In genomic region chr18:31675404-31675803, GRCh38 we compare ENCODE assay signal across 2 cellular contexts.
TF ChIP-seq lines count a peak whose summit lies in the region.

No MANE protein-coding gene starts in this region.

TF ChIP-seq in HEK293, 187 proteins besides CTCF, POLR2A, EP300 and RAD21:
- no peak for TF ChIP-seq ZSCAN5A (tag by site-specific recombination; IDR thresholded peaks at IDR 0.05)
- 0 out of 2 replicates have a peak, but pooled peaks have one; percentile 14 for TF ChIP-seq PRDM6 (tag by site-specific recombination; IDR thresholded peaks at IDR 0.05)

TF ChIP-seq in WTC11, 78 proteins besides CTCF, POLR2A, EP300 and RAD21 (continued from another document):
- no peak for TF ChIP-seq E2F5 (CRISPR knock-in tag; IDR thresholded peaks at IDR 0.05)
- no peak for TF ChIP-seq ESRRA (CRISPR knock-in tag; IDR thresholded peaks at IDR 0.05; ENCODE audit: borderline replicate concordance)
- TF ChIP-seq RORB (CRISPR knock-in tag; IDR thresholded peaks at IDR 0.05): no peak
- no peak for TF ChIP-seq ZNF416 (CRISPR knock-in tag; IDR thresholded peaks at IDR 0.05)
- no peak for TF ChIP-seq TCF7 (CRISPR knock-in tag; IDR thresholded peaks at IDR 0.05; ENCODE audit: low read depth)
- no peak for TF ChIP-seq FOXP1 (CRISPR knock-in tag; IDR thresholded peaks at IDR 0.05; ENCODE audit: borderline replicate concordance)
- TF ChIP-seq ZNF263 (CRISPR knock-in tag; IDR thresholded peaks at IDR 0.05; ENCODE audit: low read depth): no peak
- no peak for TF ChIP-seq NR2C2 (CRISPR knock-in tag; IDR thresholded peaks at IDR 0.05)
- TF ChIP-seq, protein P1, sequence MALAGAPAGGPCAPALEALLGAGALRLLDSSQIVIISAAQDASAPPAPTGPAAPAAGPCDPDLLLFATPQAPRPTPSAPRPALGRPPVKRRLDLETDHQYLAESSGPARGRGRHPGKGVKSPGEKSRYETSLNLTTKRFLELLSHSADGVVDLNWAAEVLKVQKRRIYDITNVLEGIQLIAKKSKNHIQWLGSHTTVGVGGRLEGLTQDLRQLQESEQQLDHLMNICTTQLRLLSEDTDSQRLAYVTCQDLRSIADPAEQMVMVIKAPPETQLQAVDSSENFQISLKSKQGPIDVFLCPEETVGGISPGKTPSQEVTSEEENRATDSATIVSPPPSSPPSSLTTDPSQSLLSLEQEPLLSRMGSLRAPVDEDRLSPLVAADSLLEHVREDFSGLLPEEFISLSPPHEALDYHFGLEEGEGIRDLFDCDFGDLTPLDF (CRISPR knock-in tag; IDR thresholded peaks at IDR 0.05): no peak
